In genomic region chr14:53603994-53604393, GRCh38 we compare ENCODE assay signal across 1 cellular context.
TF ChIP-seq lines count a peak whose summit lies in the region.

No MANE protein-coding gene starts in this region.

TF ChIP-seq in GM12878, 131 proteins besides CTCF, POLR2A, EP300 and RAD21 (continued from another document):
- TF ChIP-seq PBX3 (IDR thresholded peaks at IDR 0.05; ENCODE audit: insufficient replicate concordance, low read depth, low read length) (no peak), SRF (IDR thresholded peaks at IDR 0.05; ENCODE audit: low read depth in 2 of 2, low read length in 2 of 2) (no peak), TCF12 (IDR thresholded peaks at IDR 0.05; ENCODE audit: low read depth, low read length) (no peak), MXI1 (IDR thresholded peaks at IDR 0.05; ENCODE audit: low read depth, low read length) (no peak), GATAD2B (conservative IDR thresholded peaks at IDR 0.05; ENCODE audit: low read depth) (no peak)
